In genomic region chr1:219862366-219862765, GRCh38 we compare ENCODE assay signal across 27 cellular contexts.
"Had no signal": no experiment of that assay in that cellular context is flagged by ENCODE, and none has a peak within 500 bp of the region (broad histone marks: within the 10 kb centered on the region; RNA-seq: fewer than 3 reads in every experiment).

No MANE protein-coding gene starts in this region.

- DNase-seq: stimulated activated CD4-positive, alpha-beta T cell treated with anti-CD3 and anti-CD28 coated beads, Interleukin-2, amount 100 ng/mL, for 48 hours; stimulated activated CD4-positive, alpha-beta T cell treated with anti-CD3 and anti-CD28 coated beads, Interleukin-4, amount 100 ng/mL, for 1 hour; stimulated activated CD4-positive, alpha-beta T cell treated with anti-CD3 and anti-CD28 coated beads, Interleukin-4, amount 100 ng/mL, for 24 hours; stimulated activated CD4-positive, alpha-beta T cell treated with anti-CD3 and anti-CD28 coated beads, Interleukin-4, amount 100 ng/mL, for 4 hours; stimulated activated CD8-positive, alpha-beta memory T cell treated with anti-CD3 and anti-CD28 coated beads, Interleukin-4, amount 100 ng/mL, for 48 hours; stimulated activated naive B cell treated with anti-CD40 and anti-IgM and Interleukin-4, amounts not matched to agents 10 μg/mL and 1 μg/mL and 100 μg/mL, for 72 hours; stimulated activated naive CD4-positive, alpha-beta T cell; stimulated activated naive CD4-positive, alpha-beta T cell treated with Interleukin-2 at 50 U/mL for 16 hours; stimulated activated naive CD8-positive, alpha-beta T cell treated with anti-CD3 and anti-CD28 coated beads, Interleukin-15, amount 100 ng/mL, for 72 hours; stimulated activated naive CD8-positive, alpha-beta T cell treated with anti-CD3 and anti-CD28 coated beads, Interleukin-15, Interleukin-2, amounts not matched to agents 100 U/mL and 50 U/mL, for 24 hours; stomach; substantia nigra; testis; thyroid gland; tibial artery; transverse colon; trophoblast cell; upper lobe of left lung; upper lobe of right lung; uterus had no signal

- H3K36me3 ChIP-seq: stomach, suprapubic skin, thoracic aorta, thyroid gland, tibial artery, tibial nerve, transverse colon, upper lobe of left lung, upper lobe of right lung, uterus, vagina had no signal

- H3K4me3 ChIP-seq: stomach, suprapubic skin, testis, thoracic aorta, thyroid gland, tibial artery, tibial nerve, transverse colon, upper lobe of left lung, upper lobe of right lung, uterus, vagina had no signal

- ATAC-seq: stimulated activated effector memory CD8-positive, alpha-beta T cell treated with anti-CD3 and anti-CD28 coated beads, Interleukin-12 subunit alpha, Interleukin-12 subunit beta, amount 100 ng/mL, for 72 hours; stimulated activated memory B cell treated with anti-CD40 and anti-IgM and Interleukin-4, amounts not matched to agents 10 μg/mL and 1 μg/mL and 100 μg/mL, for 72 hours; stimulated activated naive B cell treated with anti-CD40 and anti-IgM and Interleukin-4, amounts not matched to agents 10 μg/mL and 1 μg/mL and 100 μg/mL, for 72 hours; stimulated activated naive CD8-positive, alpha-beta T cell treated with anti-CD3 and anti-CD28 coated beads, Interleukin-15, amount 100 ng/mL, for 72 hours; stimulated activated naive CD8-positive, alpha-beta T cell treated with anti-CD3 and anti-CD28 coated beads, Interleukin-15, Interleukin-2, amounts not matched to agents 100 U/mL and 50 U/mL, for 24 hours; upper lobe of right lung had no signal

- H3K27ac ChIP-seq: stomach, suprapubic skin, testis, thoracic aorta, thyroid gland, tibial artery, tibial nerve, transverse colon, upper lobe of left lung, upper lobe of right lung, uterus, vagina had no signal

- FAIRE-seq: urothelium cell line had no signal

- H3K9me3 ChIP-seq: stomach, suprapubic skin, testis, thoracic aorta, thyroid gland, tibial artery, tibial nerve, transverse colon, upper lobe of left lung, upper lobe of right lung, uterus, vagina had no signal

- H3K4me1 ChIP-seq: stomach, suprapubic skin, testis, thyroid gland, tibial artery, tibial nerve, upper lobe of left lung, upper lobe of right lung, uterus, vagina had no signal

- H3K27me3 ChIP-seq: stomach, testis, thyroid gland, tibial artery, tibial nerve, upper lobe of left lung, upper lobe of right lung, uterus, vagina had no signal
